ENCODE assay signal across 10 cellular contexts in genomic region chr11:33721291-33721840, GRCh38. TPM values are rescaled to one million over a fixed set of nuclear protein-coding genes. Genes with fewer than 3 reads are reported as not detected.
DNase-seq lines count a peak whose midpoint lies in the region; ATAC-seq and TF ChIP-seq lines count a peak whose summit lies in the region.
"Had no signal": no experiment of that assay in that cellular context is flagged by ENCODE, and none has a peak within 500 bp of the region (broad histone marks: within the 10 kb centered on the region; RNA-seq: fewer than 3 reads in every experiment).

No MANE protein-coding gene starts in this region.

- H3K9ac ChIP-seq in stomach smooth muscle (ENCODE audit: low read length in 2 of 2) = no peak overlapping the region

- ATAC-seq in activated CD4-positive, alpha-beta T cell treated with anti-CD3 and anti-CD28 coated beads for 36 hours = peak; percentile 7
- no peak for ATAC-seq in gastroesophageal sphincter
- no peak for ATAC-seq in HG03342 (IDR thresholded peaks at IDR 0.05; ENCODE audit: unreplicated experiment)
- no peak for ATAC-seq in HG03139 (IDR thresholded peaks at IDR 0.05; ENCODE audit: unreplicated experiment)

- intact Hi-C loops in activated CD4-positive, alpha-beta T cell treated with anti-CD3 and anti-CD28 coated beads for 36 hours (cut with DNase I, micrococcal nuclease) = no loop called here

- H3K36me3 Mint-ChIP-seq in activated CD4-positive, alpha-beta T cell treated with anti-CD3 and anti-CD28 coated beads for 36 hours (ENCODE audit: low read depth) = peaks cover 28% of the 10 kb centered on the region

- H3K4me3 ChIP-seq in WERI-Rb-1 (ENCODE audit: low read depth, low read length) = no peak overlapping the region
- no peak overlapping the region for H3K4me3 ChIP-seq in gastroesophageal sphincter
- H3K4me3 ChIP-seq in stomach smooth muscle (ENCODE audit: low read length in 2 of 2) = no peak overlapping the region

- 18 to 28% methylated on average over 4 of the region's 4 CpGs for WGBS in gastroesophageal sphincter (ENCODE audit: low coverage in 1 of 2), 2 donors

- DNase-seq in activated CD4-positive, alpha-beta T cell treated with anti-CD3 and anti-CD28 coated beads for 36 hours = no peak
- no peak for DNase-seq in activated CD4-positive, alpha-beta T cell treated with anti-CD3 and anti-CD28 coated beads for 1 hour
- peak; percentile 37 for DNase-seq in WERI-Rb-1
- DNase-seq in ecto neural progenitor cell (ENCODE audit: low spot score) = no peak
- DNase-seq: retina; stimulated activated naive CD4-positive, alpha-beta T cell had no signal

- CTCF ChIA-PET in activated CD4-positive, alpha-beta T cell treated with anti-CD3 and anti-CD28 coated beads for 36 hours (lab: Charles Lee) = interaction anchor here (1.5 kb wide), 1 partner anchor 16 kb away, joined by 4 read pairs; no protein-coding TSS in a partner anchor

- H3K27ac ChIP-seq in WERI-Rb-1 (no peak overlapping the region), gastroesophageal sphincter (peak overlapping the region in 3 of 4 donors; percentile 80 to 82 (median 81)), stomach smooth muscle (ENCODE audit: low read length) (peak overlapping the region; percentile 6)

- no peak overlapping the region for H3K4me3 Mint-ChIP-seq in activated CD4-positive, alpha-beta T cell treated with anti-CD3 and anti-CD28 coated beads for 36 hours

- no peak overlapping the region for H3K27ac Mint-ChIP-seq in activated CD4-positive, alpha-beta T cell treated with anti-CD3 and anti-CD28 coated beads for 36 hours

- peaks cover 24% of the 10 kb centered on the region for H3K36me3 ChIP-seq in WERI-Rb-1
- H3K36me3 ChIP-seq in gastroesophageal sphincter = peaks cover 0 to 60% of the 10 kb centered on the region in 2 donors
- H3K36me3 ChIP-seq in stomach smooth muscle (ENCODE audit: control insufficient read depth in 2 of 2, insufficient read depth in 2 of 2, low read length in 2 of 2) = peaks cover 29 to 31% of the 10 kb centered on the region in 2 donors

- no peak for TF ChIP-seq EP300 in gastroesophageal sphincter (IDR thresholded peaks at IDR 0.05)

- no peak for TF ChIP-seq CTCF in WERI-Rb-1 (IDR thresholded peaks at IDR 0.05; ENCODE audit: low read depth, low read length)
- no peak for TF ChIP-seq CTCF in gastroesophageal sphincter (IDR thresholded peaks at IDR 0.05)

- H3K9me3 ChIP-seq in WERI-Rb-1 (ENCODE audit: severe bottlenecking) (no peaks in the 10 kb centered on the region), gastroesophageal sphincter (no peaks in the 10 kb centered on the region), stomach smooth muscle (ENCODE audit: control insufficient read depth in 2 of 2, low read length in 2 of 2) (no peaks in the 10 kb centered on the region)

- peaks cover 18 to 72% (median 37%) of the 10 kb centered on the region in 3 donors for H3K4me1 ChIP-seq in gastroesophageal sphincter
- peaks cover 43% of the 10 kb centered on the region for H3K4me1 ChIP-seq in stomach smooth muscle (ENCODE audit: control insufficient read depth, insufficient read depth, low read length)

- no peaks in the 10 kb centered on the region for H3K9me3 Mint-ChIP-seq in activated CD4-positive, alpha-beta T cell treated with anti-CD3 and anti-CD28 coated beads for 36 hours (ENCODE audit: low read depth)

- peaks cover 44% of the 10 kb centered on the region for H3K4me1 Mint-ChIP-seq in activated CD4-positive, alpha-beta T cell treated with anti-CD3 and anti-CD28 coated beads for 36 hours

- peaks cover under 1% of the 10 kb centered on the region for H3K27me3 Mint-ChIP-seq in activated CD4-positive, alpha-beta T cell treated with anti-CD3 and anti-CD28 coated beads for 36 hours

- TF ChIP-seq POLR2A in gastroesophageal sphincter (IDR thresholded peaks at IDR 0.05) = no peak

- no peaks in the 10 kb centered on the region for H3K27me3 ChIP-seq in WERI-Rb-1 (ENCODE audit: insufficient read depth, low read depth, severe bottlenecking)
- no peaks in the 10 kb centered on the region for H3K27me3 ChIP-seq in gastroesophageal sphincter
- no peaks in the 10 kb centered on the region for H3K27me3 ChIP-seq in stomach smooth muscle (ENCODE audit: control insufficient read depth in 1 of 2, insufficient read depth in 2 of 2, low read length in 2 of 2)

- POLR2A ChIA-PET in activated CD4-positive, alpha-beta T cell treated with anti-CD3 and anti-CD28 coated beads for 36 hours (lab: Charles Lee) = no interaction called here

RNA-seq across cellular contexts. Expression of gene CD59, which starts 14.9 kb away (rescaled TPM):
- 10 to 100 TPM; 58.2 to 60.0 TPM for total RNA-seq in activated CD4-positive, alpha-beta T cell treated with anti-CD3 and anti-CD28 coated beads for 36 hours
- 100 to 1,000 TPM; 252 to 647 (median 432) TPM for total RNA-seq in gastroesophageal sphincter

RNA-seq across cellular contexts. Expression of gene C11orf91, which starts 20.7 kb away (rescaled TPM):
- not detected for total RNA-seq in activated CD4-positive, alpha-beta T cell treated with anti-CD3 and anti-CD28 coated beads for 36 hours
- not detected for total RNA-seq in gastroesophageal sphincter

RNA-seq across cellular contexts. Expression of gene FBXO3, which starts 53.0 kb away (rescaled TPM):
- total RNA-seq in activated CD4-positive, alpha-beta T cell treated with anti-CD3 and anti-CD28 coated beads for 36 hours = 10 to 100 TPM; 11.4 to 12.2 TPM
- total RNA-seq in gastroesophageal sphincter = 10 to 100 TPM; 38.8 to 81.4 (median 55.7) TPM

Comparison
In these comparisons a context has a peak if more than half of its experiments do, and no peak if none do; other contexts are left out.
1. RNA of gene CD59, which starts 14.9 kb away (total RNA-seq): 252 to 647 TPM in gastroesophageal sphincter; 58.2 to 60.0 TPM in activated CD4-positive, alpha-beta T cell treated with anti-CD3 and anti-CD28 coated beads for 36 hours; every median in the first group is over 4 times any median in the second.